ENCODE assay signal across 25 cellular contexts in the genomic region with DNA sequence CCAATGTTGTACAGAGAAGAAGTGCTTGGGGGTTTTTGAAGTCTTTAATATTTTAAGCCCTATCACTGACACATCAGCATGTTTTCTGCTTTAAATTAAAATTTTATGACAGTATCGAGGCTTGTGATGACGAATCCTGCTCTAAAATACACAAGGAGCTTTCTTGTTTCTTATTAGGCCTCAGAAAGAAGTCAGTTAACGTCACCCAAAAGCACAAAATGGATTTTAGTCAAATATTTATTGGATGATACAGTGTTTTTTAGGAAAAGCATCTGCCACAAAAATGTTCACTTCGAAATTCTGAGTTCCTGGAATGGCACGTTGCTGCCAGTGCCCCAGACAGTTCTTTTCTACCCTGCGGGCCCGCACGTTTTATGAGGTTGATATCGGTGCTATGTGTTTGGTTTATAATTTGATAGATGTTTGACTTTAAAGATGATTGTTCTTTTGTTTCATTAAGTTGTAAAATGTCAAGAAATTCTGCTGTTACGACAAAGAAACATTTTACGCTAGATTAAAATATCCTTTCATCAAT. TPM values are rescaled to one million over a fixed set of nuclear protein-coding genes. Genes with fewer than 3 reads are reported as not detected.
"Had no signal": no experiment of that assay in that cellular context is flagged by ENCODE, and none has a peak within 500 bp of the region (broad histone marks: within the 10 kb centered on the region; RNA-seq: fewer than 3 reads in every experiment).

No MANE protein-coding gene starts in this region.

- DNase-seq: colonic mucosa; effector CD8-positive, alpha-beta T cell; gastrocnemius medialis; head of caudate nucleus; kidney; mucosa of descending colon; naive B cell; nephron progenitor cell; nucleus accumbens; sigmoid colon; spleen; stimulated activated CD4-positive, alpha-beta T cell treated with anti-CD3 and anti-CD28 coated beads, Interleukin-4, amount 100 ng/mL, for 4 hours; stimulated activated naive CD8-positive, alpha-beta T cell treated with anti-CD3 and anti-CD28 coated beads, Interleukin-15, Interleukin-2, amounts not matched to agents 100 U/mL and 50 U/mL, for 24 hours; substantia nigra; testis; tibial artery had no signal

- H3K4me3 ChIP-seq: colonic mucosa, esophagus muscularis mucosa, gastrocnemius medialis, lung, mucosa of descending colon, prostate gland, right atrium auricular region, sigmoid colon, spleen, testis, tibial artery had no signal

- ATAC-seq: gastrocnemius medialis; left lobe of liver; mucosa of descending colon; stimulated activated memory B cell treated with anti-CD40 and anti-IgM and Interleukin-4, amounts not matched to agents 10 μg/mL and 1 μg/mL and 100 μg/mL, for 72 hours; stimulated activated naive CD8-positive, alpha-beta T cell treated with anti-CD3 and anti-CD28 coated beads, Interleukin-15, Interleukin-2, amounts not matched to agents 100 U/mL and 50 U/mL, for 24 hours had no signal

- H3K27ac ChIP-seq: colonic mucosa, gastrocnemius medialis, sigmoid colon, spleen, testis, tibial artery had no signal

- H3K36me3 ChIP-seq: colonic mucosa, prostate gland had no signal

- H3K4me1 ChIP-seq: colonic mucosa, prostate gland, right atrium auricular region, spleen, testis, tibial artery had no signal

- H3K27me3 ChIP-seq: colonic mucosa, esophagus muscularis mucosa, gastrocnemius medialis, right atrium auricular region, sigmoid colon, spleen, testis, tibial artery had no signal

- FAIRE-seq: endothelial cell of umbilical vein, kidney, urothelium cell line had no signal

- H3K9me3 ChIP-seq: colonic mucosa, esophagus muscularis mucosa, gastrocnemius medialis, mucosa of descending colon, prostate gland, right atrium auricular region, sigmoid colon, spleen, testis, tibial artery had no signal

RNA-seq across cellular contexts. Expression of a gene that starts 57.8 kb away (rescaled TPM):
- total RNA-seq: endothelial cell of umbilical vein, glomerular endothelial cell had no signal
- polyA plus RNA-seq: endothelial cell of umbilical vein had no signal
